Comparison of ENCODE assay signal across 18 cellular contexts in the genomic region with DNA sequence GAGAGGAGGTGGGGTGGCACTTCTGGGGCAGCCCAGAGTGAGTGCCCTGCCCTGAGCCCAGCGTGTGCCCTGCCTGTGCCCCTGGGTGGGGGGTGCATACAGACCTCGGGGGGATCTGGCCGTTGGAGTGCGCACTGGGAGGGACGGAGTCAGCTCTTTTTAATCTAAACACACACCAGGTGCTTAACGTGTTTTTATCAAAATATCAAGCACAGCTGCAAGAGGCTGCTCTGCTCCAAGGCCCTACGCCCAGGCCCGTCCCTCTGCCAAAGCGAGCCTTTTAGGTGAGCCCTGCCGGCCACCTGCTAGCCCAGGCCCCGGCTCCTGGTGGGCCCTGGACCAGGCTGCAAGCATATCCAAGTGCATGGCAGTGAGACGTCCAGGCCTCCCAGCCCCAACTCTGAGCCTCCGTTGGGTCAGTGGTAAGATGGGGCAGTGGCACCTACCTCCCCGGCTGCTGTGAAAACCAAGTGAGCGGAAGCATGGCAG.
"Had no signal": no experiment of that assay in that cellular context is flagged by ENCODE, and none has a peak within 500 bp of the region (broad histone marks: within the 10 kb centered on the region; RNA-seq: fewer than 3 reads in every experiment).

No MANE protein-coding gene starts in this region.

- H3K4me1 Mint-ChIP-seq: activated CD4-positive, alpha-beta T cell treated with anti-CD3 and anti-CD28 coated beads, Interleukin-2, amount 10 ng/mL, durations not matched to agents 24 days and 14 days; brain had no signal

- H3K36me3 Mint-ChIP-seq: type B pancreatic cell had no signal

- H3K36me3 ChIP-seq: stomach had no signal

- H3K4me3 ChIP-seq: stomach had no signal

- H3K27me3 Mint-ChIP-seq: activated CD4-positive, alpha-beta T cell treated with anti-CD3 and anti-CD28 coated beads, Interleukin-2, amount 10 ng/mL, durations not matched to agents 24 days and 14 days; activated naive CD8-positive, alpha-beta T cell treated with anti-CD3 and anti-CD28 coated beads, Interleukin-2, amount 50 U/mL, for 24 hours; brain; naive thymus-derived CD8-positive, alpha-beta T cell; type B pancreatic cell had no signal

- H3K27ac Mint-ChIP-seq: activated CD4-positive, alpha-beta T cell treated with anti-CD3 and anti-CD28 coated beads, Interleukin-2, amount 10 ng/mL, durations not matched to agents 24 days and 14 days; activated naive CD4-positive, alpha-beta T cell treated with anti-CD3 and anti-CD28 coated beads for 36 hours; activated naive CD8-positive, alpha-beta T cell treated with anti-CD3 and anti-CD28 coated beads, Interleukin-2, amount 50 U/mL, for 24 hours; brain had no signal

- DNase-seq: activated CD4-positive, alpha-beta T cell treated with anti-CD3 and anti-CD28 coated beads, Interleukin-2, amount 10 ng/mL, durations not matched to agents 24 days and 14 days; activated CD4-positive, CD25-positive, alpha-beta regulatory T cell; activated CD8-positive, alpha-beta memory T cell treated with anti-CD3 and anti-CD28 coated beads, Interleukin-2, amount 50 U/mL, for 4 hours; activated naive CD4-positive, alpha-beta T cell treated with anti-CD3 and anti-CD28 coated beads for 36 hours; activated naive CD8-positive, alpha-beta T cell treated with anti-CD3 and anti-CD28 coated beads, Interleukin-2, amount 50 U/mL, for 24 hours; activated T-cell treated with anti-CD3 and anti-CD28 coated beads, Interleukin-2, amount 50 U/mL, for 4 hours; anterior cingulate cortex; central memory CD4-positive, alpha-beta T cell; cortex of kidney; erythroblast; foreskin melanocyte; mesenchymal stem cell; stomach; T-helper 1 cell; T-helper 9 cell had no signal

- H3K4me3 Mint-ChIP-seq: activated CD4-positive, alpha-beta T cell treated with anti-CD3 and anti-CD28 coated beads, Interleukin-2, amount 10 ng/mL, durations not matched to agents 24 days and 14 days; activated naive CD4-positive, alpha-beta T cell treated with anti-CD3 and anti-CD28 coated beads for 36 hours; activated naive CD8-positive, alpha-beta T cell treated with anti-CD3 and anti-CD28 coated beads, Interleukin-2, amount 50 U/mL, for 24 hours; activated T-cell treated with anti-CD3 and anti-CD28 coated beads, Interleukin-2, amount 50 U/mL, for 4 hours; brain; type B pancreatic cell had no signal

- H3K27me3 ChIP-seq: stomach had no signal

- ATAC-seq: activated naive CD8-positive, alpha-beta T cell treated with anti-CD3 and anti-CD28 coated beads, Interleukin-2, amount 50 U/mL, for 24 hours; activated T-cell treated with anti-CD3 and anti-CD28 coated beads, Interleukin-2, amount 50 U/mL, for 4 hours; naive thymus-derived CD8-positive, alpha-beta T cell had no signal

- H3K9me3 ChIP-seq: stomach had no signal

- H3K27ac ChIP-seq: stomach had no signal

- H3K9me3 Mint-ChIP-seq: activated CD4-positive, alpha-beta T cell treated with anti-CD3 and anti-CD28 coated beads, Interleukin-2, amount 10 ng/mL, durations not matched to agents 24 days and 14 days; activated naive CD4-positive, alpha-beta T cell treated with anti-CD3 and anti-CD28 coated beads for 36 hours; activated naive CD8-positive, alpha-beta T cell treated with anti-CD3 and anti-CD28 coated beads, Interleukin-2, amount 50 U/mL, for 24 hours; activated T-cell treated with anti-CD3 and anti-CD28 coated beads, Interleukin-2, amount 50 U/mL, for 4 hours; naive thymus-derived CD8-positive, alpha-beta T cell; type B pancreatic cell had no signal
